In genomic region chr13:41017744-41018582, GRCh38 we compare ENCODE assay signal across 8 cellular contexts. TPM values are rescaled to one million over a fixed set of nuclear protein-coding genes. Genes with fewer than 3 reads are reported as not detected.
A peak's percentile ranks its signal among the peaks of the same experiment; 100 is the strongest.
DNase-seq lines count a peak whose midpoint lies in the region; ATAC-seq and TF ChIP-seq lines count a peak whose summit lies in the region.

No MANE protein-coding gene starts in this region.

- intact Hi-C loops in uterus (cut with DNase I; ENCODE audit: low total_unique reads), result no loop called here

- TF ChIP-seq CTCF in mesothelial cell of epicardium (IDR thresholded peaks at IDR 0.05; ENCODE audit: unreplicated experiment), result no peak
- no peak for TF ChIP-seq CTCF in uterus (IDR thresholded peaks at IDR 0.05)

- in situ Hi-C loops in ACHN (cut with HindIII; ENCODE audit: low pct_ligation_motif_present, low pct_unique_long_range_greater_than_20kb, low sequenced_read_pairs), result no loop called here

- H3K27me3 ChIP-seq in uterus, result no peaks in the 10 kb centered on the region

- H3K4me1 Mint-ChIP-seq in mesothelial cell of epicardium, result peaks cover 65% of the 10 kb centered on the region

- H3K4me3 ChIP-seq in uterus, result peak overlapping the region in 1 of 2 donors; percentile 7

- no peaks in the 10 kb centered on the region for H3K4me1 ChIP-seq in uterus

- H3K9me3 Mint-ChIP-seq in activated naive CD4-positive, alpha-beta T cell treated with anti-CD3 and anti-CD28 coated beads, Interleukin-2, amount 50 U/mL, for 72 hours, result no peaks in the 10 kb centered on the region
- peaks cover 4% of the 10 kb centered on the region for H3K9me3 Mint-ChIP-seq in mesothelial cell of epicardium

- H3K4me3 Mint-ChIP-seq in mesothelial cell of epicardium, result peak overlapping the region; percentile 63

- peak overlapping the region; percentile 95 to 97 for H3K27ac Mint-ChIP-seq in activated naive CD4-positive, alpha-beta T cell treated with anti-CD3 and anti-CD28 coated beads, Interleukin-2, amount 50 U/mL, for 72 hours
- H3K27ac Mint-ChIP-seq in mesothelial cell of epicardium, result peak overlapping the region; percentile 89

- ATAC-seq in activated naive CD4-positive, alpha-beta T cell treated with anti-CD3 and anti-CD28 coated beads, Interleukin-2, amount 50 U/mL, for 72 hours, result peak; percentile 7 to 26
- ATAC-seq in GM18873 (IDR thresholded peaks at IDR 0.05; ENCODE audit: low FRiP score, unreplicated experiment), result no peak
- no peak for ATAC-seq in GM19467 (IDR thresholded peaks at IDR 0.05; ENCODE audit: unreplicated experiment)

- H3K27ac ChIP-seq in uterus, result peak overlapping the region in 1 of 2 donors; percentile 74

- no peaks in the 10 kb centered on the region for H3K36me3 ChIP-seq in uterus

- H3K9me3 ChIP-seq in uterus, result no peaks in the 10 kb centered on the region

- no peak for TF ChIP-seq POLR2A in uterus (IDR thresholded peaks at IDR 0.05)

- H3K36me3 Mint-ChIP-seq in activated naive CD4-positive, alpha-beta T cell treated with anti-CD3 and anti-CD28 coated beads, Interleukin-2, amount 50 U/mL, for 72 hours, result peaks cover 13 to 27% of the 10 kb centered on the region in 2 donors
- H3K36me3 Mint-ChIP-seq in mesothelial cell of epicardium, result peaks cover 9% of the 10 kb centered on the region

- DNase-seq in ACHN (peak; percentile 14), HT-29 (ENCODE audit: low spot score) (peak; percentile 71), mesothelial cell of epicardium (ENCODE audit: low spot score in 2 of 2, unreplicated experiment in 2 of 2) (no peak), uterus (no peak)
- no peak for DNase-seq in activated naive CD4-positive, alpha-beta T cell treated with anti-CD3 and anti-CD28 coated beads, Interleukin-2, amount 50 U/mL, for 72 hours (ENCODE audit: low spot score in 2 of 2)
- DNase-seq in stimulated activated CD4-positive, alpha-beta T cell treated with anti-CD3 and anti-CD28 coated beads, Interleukin-4, amount 100 ng/mL, for 4 hours, result no peak

- H3K27me3 Mint-ChIP-seq in mesothelial cell of epicardium (ENCODE audit: low read depth), result no peaks in the 10 kb centered on the region

RNA-seq across cellular contexts. Expression of gene ELF1, which starts 1.2 kb away (rescaled TPM):
- 41.9 and 46.5 TPM in 2 replicates for total RNA-seq in HT-29 (2014; rRNA removed; shearing (Covaris generic))
- 10 to 100 TPM; 62.0 to 86.2 TPM for total RNA-seq in activated naive CD4-positive, alpha-beta T cell treated with anti-CD3 and anti-CD28 coated beads, Interleukin-2, amount 50 U/mL, for 72 hours
- total RNA-seq in mesothelial cell of epicardium, result 76.9 to 78.0 TPM (median 77.4 TPM) in 3 replicates
- total RNA-seq in uterus, result 10 to 100 TPM; 61.5 to 96.1 (median 74.1) TPM

RNA-seq across cellular contexts. Expression of gene WBP4, which starts 43.3 kb away (rescaled TPM):
- 3.7 and 5.4 TPM in 2 replicates for total RNA-seq in HT-29 (2014; rRNA removed; shearing (Covaris generic))
- total RNA-seq in activated naive CD4-positive, alpha-beta T cell treated with anti-CD3 and anti-CD28 coated beads, Interleukin-2, amount 50 U/mL, for 72 hours, result 10 to 100 TPM in 1 of 2 donors, 1 to 10 TPM in 1; 5.5 to 11.4 TPM
- 9.2 to 9.5 TPM (median 9.4 TPM) in 3 replicates for total RNA-seq in mesothelial cell of epicardium
- 10 to 100 TPM in 3 of 4 donors, 1 to 10 TPM in 1; 8.8 to 16.2 (median 14.2) TPM for total RNA-seq in uterus

Comparison
In these comparisons a context has a peak if more than half of its experiments do, and no peak if none do; other contexts are left out.
1. DNase-seq: peak in ACHN (single experiment) and HT-29 (single experiment); none in activated naive CD4-positive, alpha-beta T cell treated with anti-CD3 and anti-CD28 coated beads, Interleukin-2, amount 50 U/mL, for 72 hours (0 of 2), mesothelial cell of epicardium (0 of 2), stimulated activated CD4-positive, alpha-beta T cell treated with anti-CD3 and anti-CD28 coated beads, Interleukin-4, amount 100 ng/mL, for 4 hours (0 of 2) and uterus (0 of 2).
2. ATAC-seq: peak in activated naive CD4-positive, alpha-beta T cell treated with anti-CD3 and anti-CD28 coated beads, Interleukin-2, amount 50 U/mL, for 72 hours (2 of 2); none in GM18873 (single experiment) and GM19467 (single experiment).